In the genomic region with DNA sequence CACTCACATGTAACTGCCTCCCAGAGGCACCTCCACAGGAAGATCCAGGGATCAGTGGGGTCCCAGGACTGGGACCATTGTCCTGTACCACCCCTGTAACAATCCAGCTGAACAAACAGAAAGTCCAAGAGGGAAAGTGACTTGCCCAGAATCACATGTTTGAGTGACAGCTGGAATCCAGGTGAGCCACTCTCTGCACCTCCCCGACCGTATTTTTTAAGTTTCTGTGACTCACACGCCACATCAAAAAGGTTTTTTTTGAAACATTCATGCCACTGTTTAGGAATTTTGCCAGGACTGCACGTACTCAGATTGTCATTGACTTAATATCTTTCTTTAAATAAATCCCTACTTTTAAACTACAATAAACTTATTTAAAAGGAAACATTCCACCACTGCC, we compare ENCODE assay signal across 16 cellular contexts. TPM values are rescaled to one million over a fixed set of nuclear protein-coding genes. Genes with fewer than 3 reads are reported as not detected.
A peak's percentile ranks its signal among the peaks of the same experiment; 100 is the strongest.
DNase-seq lines count a peak whose midpoint lies in the region; ATAC-seq and TF ChIP-seq lines count a peak whose summit lies in the region.
"Had no signal": no experiment of that assay in that cellular context is flagged by ENCODE, and none has a peak within 500 bp of the region (broad histone marks: within the 10 kb centered on the region; RNA-seq: fewer than 3 reads in every experiment).

No MANE protein-coding gene starts in this region.

- H3K27ac ChIP-seq in RWPE1, result no peak overlapping the region
- peak overlapping the region in 39 of 59 donors; percentile 10 to 86 (median 65) for H3K27ac ChIP-seq in dorsolateral prefrontal cortex
- H3K27ac ChIP-seq in right lobe of liver, result peak overlapping the region in 2 of 3 donors; percentile 5 to 36
- no peak overlapping the region for H3K27ac ChIP-seq in thoracic aorta
- H3K27ac ChIP-seq: esophagus muscularis mucosa, neutrophil had no signal

- no peak overlapping the region for H3K27ac Mint-ChIP-seq in activated naive CD4-positive, alpha-beta T cell treated with anti-CD3 and anti-CD28 coated beads, Interleukin-2, amount 50 U/mL, for 72 hours
- H3K27ac Mint-ChIP-seq: activated CD8-positive, alpha-beta memory T cell treated with anti-CD3 and anti-CD28 coated beads, Interleukin-2, amount 10 ng/mL, durations not matched to agents 7 days and 5 days; HFFc6 had no signal

- no peaks in the 10 kb centered on the region for H3K9me3 Mint-ChIP-seq in activated naive CD4-positive, alpha-beta T cell treated with anti-CD3 and anti-CD28 coated beads, Interleukin-2, amount 50 U/mL, for 72 hours
- H3K9me3 Mint-ChIP-seq: HFFc6 had no signal

- H3K4me3 ChIP-seq in dorsolateral prefrontal cortex (peak overlapping the region in 30 of 59 donors; percentile 10 to 54 (median 28)), right lobe of liver (peak overlapping the region in 2 of 3 donors; percentile 7 to 22), thoracic aorta (peak overlapping the region; percentile 39)

- no peaks in the 10 kb centered on the region for H3K36me3 Mint-ChIP-seq in activated naive CD4-positive, alpha-beta T cell treated with anti-CD3 and anti-CD28 coated beads, Interleukin-2, amount 50 U/mL, for 72 hours
- H3K36me3 Mint-ChIP-seq: activated CD8-positive, alpha-beta memory T cell treated with anti-CD3 and anti-CD28 coated beads, Interleukin-2, amount 10 ng/mL, durations not matched to agents 7 days and 5 days had no signal

- 2% methylated on average over 4 of the region's 4 CpGs for WGBS in right lobe of liver (ENCODE audit: insufficient coverage, low coverage, low lambda C conversion rate, missing lambda C conversion rate)

- TF ChIP-seq CTCF in RWPE1 (conservative IDR thresholded peaks at IDR 0.05; ENCODE audit: low read depth) (no peak), dorsolateral prefrontal cortex (IDR thresholded peaks at IDR 0.05 in 54 of 56, conservative IDR thresholded peaks at IDR 0.05 in 2 of 56; ENCODE audit: low read depth in 1 of 56, partially characterized antibody in 56 of 56) (no peak), right lobe of liver (IDR thresholded peaks at IDR 0.05) (no peak), thoracic aorta (IDR thresholded peaks at IDR 0.05) (no peak)

- H3K4me1 ChIP-seq in right lobe of liver (peaks cover 0 to 36% (median 14%) of the 10 kb centered on the region in 4 donors), thoracic aorta (ENCODE audit: control insufficient read depth in 1 of 2, low read depth in 2 of 2) (peaks cover 6 to 19% of the 10 kb centered on the region in 2 donors)

- no peak for TF ChIP-seq POLR2A in right lobe of liver (IDR thresholded peaks at IDR 0.05)

- ATAC-seq in right lobe of liver, result peak in 3 of 4 donors; percentile 6 to 55 (median 36)
- ATAC-seq in thoracic aorta (ENCODE audit: insufficient number of reproducible peaks, low FRiP score, low read depth), result no peak
- ATAC-seq in activated naive CD4-positive, alpha-beta T cell treated with anti-CD3 and anti-CD28 coated beads, Interleukin-2, amount 50 U/mL, for 72 hours, result no peak
- no peak for ATAC-seq in HG03378 (IDR thresholded peaks at IDR 0.05; ENCODE audit: unreplicated experiment)
- ATAC-seq: activated CD8-positive, alpha-beta memory T cell treated with anti-CD3 and anti-CD28 coated beads, Interleukin-2, amount 10 ng/mL, durations not matched to agents 7 days and 5 days had no signal

- POLR2A ChIA-PET in RWPE1 (lab: Yijun Ruan, JAX; ENCODE audit: low non-redundant PET), result no interaction called here

- peak; percentile 32 for DNase-seq in RWPE1 (ENCODE audit: low spot score)
- no peak for DNase-seq in dorsolateral prefrontal cortex
- DNase-seq in right lobe of liver, result no peak
- no peak for DNase-seq in thoracic aorta (ENCODE audit: low spot score)
- no peak for DNase-seq in effector CD8-positive, alpha-beta T cell (lab: John Stamatoyannopoulos, UW)
- DNase-seq in activated naive CD4-positive, alpha-beta T cell treated with anti-CD3 and anti-CD28 coated beads, Interleukin-2, amount 50 U/mL, for 72 hours (ENCODE audit: low spot score in 2 of 2), result no peak
- DNase-seq in AML-193 (lab: John Stamatoyannopoulos, UW), result no peak
- DNase-seq: activated CD4-positive, CD25-positive, alpha-beta regulatory T cell treated with anti-CD3 and anti-CD28 coated beads, Interleukin-2, amount 50 U/mL, for 72 hours; activated effector memory CD4-positive, alpha-beta T cell treated with anti-CD3 and anti-CD28 coated beads, Interleukin-2, amount 50 U/mL, for 16 hours; NCI-H2081 treated with DMSO at 0.1 percent for 48 hours; SIG-M5 had no signal

- H3K36me3 ChIP-seq in right lobe of liver, result no peaks in the 10 kb centered on the region
- no peaks in the 10 kb centered on the region for H3K36me3 ChIP-seq in thoracic aorta
- H3K36me3 ChIP-seq: esophagus muscularis mucosa, neutrophil had no signal

- CTCF ChIA-PET in RWPE1 (lab: Yijun Ruan, JAX), result interaction anchor here (0.6 to 1.3 kb wide), 8 partner anchors 11 to 440 kb away, joined by 3 to 5 read pairs (median 4); no protein-coding TSS in a partner anchor

- intact Hi-C loops in dorsolateral prefrontal cortex (cut with DNase I) (loop anchor here (2.0 to 5.0 kb wide), 3 partner anchors 32 to 40 kb away; no protein-coding TSS in a partner anchor), right lobe of liver (cut with DNase I) (no loop called here)

- no peaks in the 10 kb centered on the region for H3K9me3 ChIP-seq in right lobe of liver
- H3K9me3 ChIP-seq in thoracic aorta, result no peaks in the 10 kb centered on the region
- H3K9me3 ChIP-seq: esophagus muscularis mucosa, neutrophil had no signal

- H3K27me3 ChIP-seq in dorsolateral prefrontal cortex, result no peaks in the 10 kb centered on the region
- no peaks in the 10 kb centered on the region for H3K27me3 ChIP-seq in right lobe of liver
- H3K27me3 ChIP-seq in thoracic aorta (replicated peaks; ENCODE audit: insufficient read depth), result no peaks in the 10 kb centered on the region

RNA-seq across cellular contexts. Expression of a gene that starts 9.8 kb away (rescaled TPM):
- total RNA-seq in dorsolateral prefrontal cortex (100 to 1,000 TPM; 127 to 356 (median 209) TPM), right lobe of liver (10 to 100 TPM; 14.5 to 70.1 (median 37.3) TPM), thoracic aorta (1 to 10 TPM; 1.2 to 4.6 TPM)
- total RNA-seq in activated naive CD4-positive, alpha-beta T cell treated with anti-CD3 and anti-CD28 coated beads, Interleukin-2, amount 50 U/mL, for 72 hours, result not detected
- total RNA-seq: activated CD8-positive, alpha-beta memory T cell treated with anti-CD3 and anti-CD28 coated beads, Interleukin-2, amount 10 ng/mL, durations not matched to agents 7 days and 5 days; HFFc6 had no signal

Comparison
In these comparisons a context has a peak if more than half of its experiments do, and no peak if none do; other contexts are left out.
1. H3K27ac ChIP-seq: peak in dorsolateral prefrontal cortex (39 of 59) and right lobe of liver (2 of 3); none in RWPE1 (single experiment) and thoracic aorta (0 of 2).
2. ATAC-seq: peak in right lobe of liver (3 of 4); none in thoracic aorta (single experiment), activated naive CD4-positive, alpha-beta T cell treated with anti-CD3 and anti-CD28 coated beads, Interleukin-2, amount 50 U/mL, for 72 hours (0 of 2) and HG03378 (single experiment).
3. intact Hi-C loops: an anchor here in dorsolateral prefrontal cortex (2.0 to 5.0 kb wide); none called in right lobe of liver.
4. Peak in every context shown above with its lines, with median percentiles within 50 percentile points of each other: H3K4me3 ChIP-seq.